8 cellular contexts compared by ENCODE assay signal in genomic region chr14:85535916-85536834, GRCh38.
DNase-seq lines count a peak whose midpoint lies in the region; ATAC-seq and TF ChIP-seq lines count a peak whose summit lies in the region.

No MANE protein-coding gene starts in this region.

- in situ Hi-C loops in astrocyte of the spinal cord (cut with HindIII; ENCODE audit: low sequenced_read_pairs): no loop called here

- DNase-seq in HuH-7.5 (ENCODE audit: low spot score) (peak; percentile 24), astrocyte of the spinal cord (ENCODE audit: low read depth, low spot score) (peak; percentile 67), kidney tubule cell (ENCODE audit: low spot score) (peak; percentile 46), NCI-H510A (lab: John Stamatoyannopoulos, UW) (no peak), C1 segment of cervical spinal cord (lab: John Stamatoyannopoulos, UW) (no peak)

- H3K4me3 ChIP-seq in astrocyte of the spinal cord (ENCODE audit: low read depth, low read length): no peak overlapping the region

- H3K27ac ChIP-seq in 22Rv1: no peak overlapping the region

- ATAC-seq in HG02610 (IDR thresholded peaks at IDR 0.05; ENCODE audit: unreplicated experiment) (no peak), GM21526 (IDR thresholded peaks at IDR 0.05; ENCODE audit: low FRiP score, unreplicated experiment) (no peak)

- peak; percentile 50 for TF ChIP-seq CTCF in 22Rv1 (IDR thresholded peaks at IDR 0.05)
- TF ChIP-seq CTCF in astrocyte of the spinal cord (IDR thresholded peaks at IDR 0.05; ENCODE audit: low read depth, low read length): peak; percentile 32

Comparison
In these comparisons a context has a peak if more than half of its experiments do, and no peak if none do; other contexts are left out.
1. DNase-seq: peak in HuH-7.5 (single experiment), astrocyte of the spinal cord (single experiment) and kidney tubule cell (single experiment); none in NCI-H510A (single experiment) and C1 segment of cervical spinal cord (0 of 14).